ENCODE assay signal across 17 cellular contexts in genomic region chr5:140205952-140206351, GRCh38. TPM values are rescaled to one million over a fixed set of nuclear protein-coding genes. Genes with fewer than 3 reads are reported as not detected.
DNase-seq lines count a peak whose midpoint lies in the region; ATAC-seq and TF ChIP-seq lines count a peak whose summit lies in the region.
"Had no signal": no experiment of that assay in that cellular context is flagged by ENCODE, and none has a peak within 500 bp of the region (broad histone marks: within the 10 kb centered on the region; RNA-seq: fewer than 3 reads in every experiment).

No MANE protein-coding gene starts in this region.

- TF ChIP-seq POLR2A in tibial nerve (IDR thresholded peaks at IDR 0.05), result no peak

- H2BK5ac ChIP-seq in mesenchymal stem cell (ENCODE audit: low read depth, low read length, poor library complexity, severe bottlenecking), result no peak overlapping the region

- H3K9ac ChIP-seq in mesenchymal stem cell (ENCODE audit: low read length), result no peak overlapping the region

- no peaks in the 10 kb centered on the region for H3K36me3 Mint-ChIP-seq in GM23338 (ENCODE audit: low read depth)
- no peaks in the 10 kb centered on the region for H3K36me3 Mint-ChIP-seq in WTC11
- no peaks in the 10 kb centered on the region for H3K36me3 Mint-ChIP-seq in immature natural killer cell

- no peaks in the 10 kb centered on the region for H4K20me1 ChIP-seq in GM23338 (replicated peaks; ENCODE audit: insufficient read depth)
- H4K20me1 ChIP-seq in osteoblast (ENCODE audit: insufficient read depth, low read length), result no peaks in the 10 kb centered on the region

- H3K27me3 ChIP-seq in GM23338 (ENCODE audit: insufficient read depth) (no peaks in the 10 kb centered on the region), cardiac muscle cell (no peaks in the 10 kb centered on the region), osteoblast (ENCODE audit: insufficient read depth, low read length) (no peaks in the 10 kb centered on the region), mesenchymal stem cell (ENCODE audit: control insufficient read depth in 1 of 2, insufficient read depth in 1 of 2, low read length in 2 of 2) (no peaks in the 10 kb centered on the region), tibial nerve (no peaks in the 10 kb centered on the region)
- H3K27me3 ChIP-seq: colonic mucosa, sigmoid colon had no signal

- TF ChIP-seq CTCF in GM23338 (conservative IDR thresholded peaks at IDR 0.05; ENCODE audit: low read depth in 2 of 2), result peak; percentile 59 to 79
- peak; percentile 27; the same call in 1 of the 2 replicates for TF ChIP-seq CTCF in WTC11 (IDR thresholded peaks at IDR 0.05)
- peak; percentile 2 for TF ChIP-seq CTCF in cardiac muscle cell (IDR thresholded peaks at IDR 0.05; ENCODE audit: low read depth, low read length)
- TF ChIP-seq CTCF in osteoblast (IDR thresholded peaks at IDR 0.05; ENCODE audit: extremely low read depth, low read depth, low read length), result peak; percentile 6
- TF ChIP-seq CTCF in tibial nerve (IDR thresholded peaks at IDR 0.05), result no peak

- no peaks in the 10 kb centered on the region for H3K9me3 Mint-ChIP-seq in GM23338
- H3K9me3 Mint-ChIP-seq in WTC11, result peaks cover 4% of the 10 kb centered on the region; the same call in 1 of the 2 replicates
- H3K9me3 Mint-ChIP-seq in immature natural killer cell, result no peaks in the 10 kb centered on the region

- H3K27me3 Mint-ChIP-seq in GM23338 (ENCODE audit: insufficient read depth, low read depth, poor library complexity), result peaks cover 3% of the 10 kb centered on the region
- no peaks in the 10 kb centered on the region for H3K27me3 Mint-ChIP-seq in WTC11 (ENCODE audit: low read depth)
- H3K27me3 Mint-ChIP-seq in immature natural killer cell (ENCODE audit: low read depth in 3 of 3), result peaks cover 0 to 3% (median 3%) of the 10 kb centered on the region in 3 donors

- H3K4me2 ChIP-seq in GM23338 (peak overlapping the region; percentile 50; the same call in 1 of the 2 replicates), osteoblast (ENCODE audit: insufficient read depth, low read length) (no peak overlapping the region), mesenchymal stem cell (ENCODE audit: low read length, poor library complexity, severe bottlenecking) (no peak overlapping the region)

- DNase-seq in GM23338 (ENCODE audit: low spot score) (peak; percentile 82), WTC11 (ENCODE audit: low spot score) (peak; percentile 15), cardiac muscle cell (ENCODE audit: low read depth in 1 of 2, low spot score in 1 of 2) (no peak), osteoblast (ENCODE audit: insufficient read length, low spot score, missing footprints) (no peak), mesenchymal stem cell (no peak), immature natural killer cell (no peak), tibial nerve (ENCODE audit: low spot score in 2 of 2) (no peak)
- DNase-seq: activated CD4-positive, alpha-beta T cell treated with anti-CD3 and anti-CD28 coated beads for 4 hours; activated CD8-positive, alpha-beta memory T cell treated with anti-CD3 and anti-CD28 coated beads, Interleukin-2, amount 50 U/mL, for 48 hours; aorta; colonic mucosa; NCI-H1417; NCI-H2171 treated with DMSO at 0.1 percent for 48 hours; sigmoid colon; stimulated activated CD4-positive, alpha-beta T cell treated with anti-CD3 and anti-CD28 coated beads, Interleukin-2, amount 100 ng/mL, for 48 hours had no signal

- H3K79me1 ChIP-seq in mesenchymal stem cell (replicated peaks; ENCODE audit: low read length, poor library complexity, severe bottlenecking), result peaks cover 6% of the 10 kb centered on the region

- no peak overlapping the region for H3K27ac ChIP-seq in GM23338 (ENCODE audit: low read depth)
- peak overlapping the region; percentile 25 for H3K27ac ChIP-seq in cardiac muscle cell
- H3K27ac ChIP-seq in osteoblast (ENCODE audit: low read depth, low read length), result no peak overlapping the region
- H3K27ac ChIP-seq in mesenchymal stem cell (ENCODE audit: low read length, poor library complexity, severe bottlenecking), result no peak overlapping the region
- no peak overlapping the region for H3K27ac ChIP-seq in tibial nerve
- H3K27ac ChIP-seq: colonic mucosa, sigmoid colon had no signal

- no peaks in the 10 kb centered on the region for H3K9me3 ChIP-seq in cardiac muscle cell (ENCODE audit: low read depth)
- H3K9me3 ChIP-seq in osteoblast (ENCODE audit: low read depth, low read length), result no peaks in the 10 kb centered on the region
- H3K9me3 ChIP-seq in mesenchymal stem cell (ENCODE audit: control insufficient read depth, low read length), result no peaks in the 10 kb centered on the region
- H3K9me3 ChIP-seq in tibial nerve, result no peaks in the 10 kb centered on the region
- H3K9me3 ChIP-seq: colonic mucosa, sigmoid colon had no signal

- H4K91ac ChIP-seq in mesenchymal stem cell (ENCODE audit: low read length), result no peak overlapping the region

- no peak overlapping the region for H2BK120ac ChIP-seq in mesenchymal stem cell (ENCODE audit: low read depth, low read length)

- H3K36me3 ChIP-seq in GM23338 (ENCODE audit: insufficient read depth), result no peaks in the 10 kb centered on the region
- no peaks in the 10 kb centered on the region for H3K36me3 ChIP-seq in cardiac muscle cell
- no peaks in the 10 kb centered on the region for H3K36me3 ChIP-seq in osteoblast (ENCODE audit: insufficient read depth, low read length)
- H3K36me3 ChIP-seq in mesenchymal stem cell (ENCODE audit: control insufficient read depth in 1 of 2, insufficient read depth in 2 of 2, low read depth in 1 of 2, low read length in 2 of 2), result peaks cover 0 to 34% of the 10 kb centered on the region in 2 experiments
- H3K36me3 ChIP-seq in tibial nerve, result peaks cover 0 to 7% (median 0%) of the 10 kb centered on the region in 3 donors
- H3K36me3 ChIP-seq: colonic mucosa, sigmoid colon had no signal

- 0 out of 2 replicates have a peak, but pooled peaks cover 10% of the 10 kb centered on the region for H3K4me1 ChIP-seq in GM23338 (ENCODE audit: insufficient read depth)
- no peaks in the 10 kb centered on the region for H3K4me1 ChIP-seq in cardiac muscle cell (ENCODE audit: low read depth)
- H3K4me1 ChIP-seq in osteoblast (ENCODE audit: insufficient read depth, low read length), result peaks cover 13% of the 10 kb centered on the region
- peaks cover 4% of the 10 kb centered on the region for H3K4me1 ChIP-seq in mesenchymal stem cell (ENCODE audit: control insufficient read depth, insufficient read depth, low read depth, low read length)
- peaks cover 0 to 9% (median 0%) of the 10 kb centered on the region in 4 donors for H3K4me1 ChIP-seq in tibial nerve
- H3K4me1 ChIP-seq: colonic mucosa had no signal

- H2AK5ac ChIP-seq in mesenchymal stem cell (ENCODE audit: low read length, severe bottlenecking), result no peak overlapping the region

- H3K9me2 ChIP-seq in GM23338 (ENCODE audit: insufficient read depth), result no peaks in the 10 kb centered on the region; the same call in 1 of the 2 replicates

- no peak overlapping the region for H3K23ac ChIP-seq in mesenchymal stem cell (ENCODE audit: low read length in 2 of 2)

- ATAC-seq in GM23338 (peak; percentile 96), WTC11 (peak; percentile 92), GM19397 (IDR thresholded peaks at IDR 0.05; ENCODE audit: unreplicated experiment) (no peak)
- ATAC-seq: GM12878 had no signal

- H3K4ac ChIP-seq in mesenchymal stem cell (ENCODE audit: low read depth in 1 of 2, low read length in 2 of 2), result no peak overlapping the region

- no peak overlapping the region for H3K14ac ChIP-seq in mesenchymal stem cell (ENCODE audit: low read length in 2 of 2)

- WGBS in mesenchymal stem cell, result 76% methylated on average over 4 of the region's 4 CpGs
- 71 to 77% methylated on average over 4 of the region's 4 CpGs for WGBS in tibial nerve, 2 donors

- no peak overlapping the region for H3K4me3 Mint-ChIP-seq in GM23338
- H3K4me3 Mint-ChIP-seq in WTC11, result no peak overlapping the region
- H3K4me3 Mint-ChIP-seq in immature natural killer cell, result no peak overlapping the region

- CTCF ChIA-PET in WTC11 (lab: Charles Lee), result interaction anchor here (0.5 to 2.6 kb wide), 43 partner anchors 9 to 1887 kb away, joined by 3 to 50 read pairs (median 5); partner anchors contain the start of genes CYSTM1, EIF4EBP3, HBEGF and NRG2

- H3K27ac Mint-ChIP-seq in GM23338 (peak overlapping the region; percentile 16), WTC11 (0 out of 2 replicates have a peak overlapping the region, but pooled peaks have one; percentile 30), immature natural killer cell (no peak overlapping the region)

- no peak overlapping the region for H2BK12ac ChIP-seq in mesenchymal stem cell (ENCODE audit: low read length in 2 of 2)

- H3K79me2 ChIP-seq in GM23338 (replicated peaks; ENCODE audit: insufficient read depth), result no peaks in the 10 kb centered on the region
- H3K79me2 ChIP-seq in osteoblast (ENCODE audit: insufficient read depth, low read length), result peaks cover 12% of the 10 kb centered on the region

- no peaks in the 10 kb centered on the region for H3F3A ChIP-seq in GM23338 (replicated peaks; ENCODE audit: low read depth)

- H3K4me1 Mint-ChIP-seq in GM23338 (peaks cover 11% of the 10 kb centered on the region), WTC11 (peaks cover 12% of the 10 kb centered on the region), immature natural killer cell (no peaks in the 10 kb centered on the region)

- no peak overlapping the region for H4K8ac ChIP-seq in mesenchymal stem cell (ENCODE audit: low read length)

- POLR2A ChIA-PET in WTC11 (lab: Charles Lee), result no interaction called here

- H2AFZ ChIP-seq in GM23338 (no peak overlapping the region), osteoblast (ENCODE audit: low read length) (no peak overlapping the region), mesenchymal stem cell (ENCODE audit: low read depth, low read length) (no peak overlapping the region)

- no peak overlapping the region for H3K18ac ChIP-seq in mesenchymal stem cell (ENCODE audit: low read depth in 1 of 2, low read length in 2 of 2)

- no peak overlapping the region for H2BK15ac ChIP-seq in mesenchymal stem cell (ENCODE audit: low read depth, poor library complexity, severe bottlenecking)

- no peak for TF ChIP-seq EP300 in tibial nerve (IDR thresholded peaks at IDR 0.05)

- H3K4me3 ChIP-seq in GM23338 (no peak overlapping the region), cardiac muscle cell (no peak overlapping the region), osteoblast (ENCODE audit: insufficient read depth, low read length) (no peak overlapping the region), mesenchymal stem cell (ENCODE audit: insufficient read depth in 1 of 2, low read depth in 1 of 2, low read length in 2 of 2) (no peak overlapping the region), tibial nerve (no peak overlapping the region)
- H3K4me3 ChIP-seq: colonic mucosa, GM12878, sigmoid colon had no signal

TF ChIP-seq in WTC11, 78 proteins besides CTCF, POLR2A, EP300 and RAD21 (continues in another document):
- TF ChIP-seq SP1 (CRISPR knock-in tag; conservative IDR thresholded peaks at IDR 0.05), result no peak

RNA-seq across cellular contexts. Expression of gene CYSTM1, which starts 31.0 kb away (rescaled TPM):
- 14.4 and 15.0 TPM in 2 replicates for total RNA-seq in GM23338 (2014; rRNA removed; shearing (Covaris generic))
- polyA plus RNA-seq in GM23338 (2016; fragmentation: Nextera tagmentation; extraction: Ambion mirVana) (42.3 and 46.0 TPM in 2 replicates), cardiac muscle cell (72.4 and 83.7 TPM in 2 replicates), immature natural killer cell (10 to 100 TPM in 1 of 3 donors, 1 to 10 TPM in 2; 3.9 to 11.0 (median 7.1) TPM)
- total RNA-seq in WTC11 (2021) (27.7 to 29.3 TPM (median 28.9 TPM) in 3 replicates), cardiac muscle cell (31.8 and 53.1 TPM in 2 replicates), osteoblast (24.2 and 27.9 TPM in 2 replicates), tibial nerve (10 to 100 TPM; 44.9 to 77.6 (median 63.5) TPM)
- 40.5 TPM for polyA plus RNA-seq in mesenchymal stem cell (2013, experiment 1 of 2)
- polyA plus RNA-seq in mesenchymal stem cell (2013, experiment 2 of 2), result 40.9 TPM

Comparison
In these comparisons a context has a peak if more than half of its experiments do, and no peak if none do; other contexts are left out.
1. DNase-seq: peak in GM23338 (single experiment) and WTC11 (single experiment); none in cardiac muscle cell (0 of 2), osteoblast (single experiment), mesenchymal stem cell (single experiment), immature natural killer cell (0 of 3) and tibial nerve (0 of 2).
2. H3K27ac Mint-ChIP-seq: peak in GM23338 (single experiment) and WTC11 (single experiment); none in immature natural killer cell (0 of 6).
3. CTCF ChIP-seq: peak in GM23338 (2 of 2), WTC11 (single experiment), cardiac muscle cell (single experiment) and osteoblast (single experiment); none in tibial nerve (0 of 5).